In the genomic region with DNA sequence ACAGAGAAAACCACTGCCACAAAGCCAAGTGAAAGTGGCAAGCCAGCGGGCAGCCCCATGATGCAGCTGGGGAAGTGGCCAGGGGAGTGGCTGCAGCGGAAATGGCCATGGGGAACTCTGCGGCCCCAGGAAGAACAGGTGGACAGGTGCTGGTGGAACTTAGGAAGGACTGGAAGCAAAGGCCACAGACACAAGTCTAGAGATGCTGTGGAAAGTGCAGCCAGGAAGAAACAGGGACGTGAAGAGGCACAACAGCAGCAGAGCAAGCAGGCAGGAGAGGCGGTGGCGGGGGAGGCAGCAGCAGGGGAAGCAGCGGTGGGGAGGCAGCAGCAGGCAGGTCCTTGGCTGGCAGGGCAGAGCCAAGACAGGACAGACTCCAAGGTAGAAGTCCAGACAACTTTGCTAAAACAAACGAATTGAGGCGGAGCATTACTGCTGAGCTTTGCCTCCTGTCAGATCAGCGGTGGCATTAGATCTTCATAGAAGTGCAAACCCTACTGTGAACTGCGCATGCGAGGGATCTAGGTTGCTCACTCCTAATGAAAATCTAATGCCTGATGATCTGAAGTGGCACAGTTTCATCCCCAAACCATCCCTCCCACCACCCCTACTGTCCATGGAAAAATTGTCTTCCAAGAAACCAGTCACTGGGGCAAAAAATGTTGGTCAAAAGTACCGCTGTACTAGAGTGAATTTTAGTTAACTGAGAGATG, we compare ENCODE assay signal across 28 cellular contexts. TPM values are rescaled to one million over a fixed set of nuclear protein-coding genes. Genes with fewer than 3 reads are reported as not detected.
DNase-seq lines count a peak whose midpoint lies in the region; ATAC-seq, FAIRE-seq and TF ChIP-seq lines count a peak whose summit lies in the region.
"Had no signal": no experiment of that assay in that cellular context is flagged by ENCODE, and none has a peak within 500 bp of the region (broad histone marks: within the 10 kb centered on the region; RNA-seq: fewer than 3 reads in every experiment).

No MANE protein-coding gene starts in this region.

- H3K14ac ChIP-seq in neuronal stem cell (ENCODE audit: low read length) = no peak overlapping the region

- no peak overlapping the region for H3K9ac ChIP-seq in kidney (ENCODE audit: low read length in 2 of 2)
- H3K9ac ChIP-seq in neuronal stem cell (ENCODE audit: low read depth, low read length, poor library complexity) = no peak overlapping the region
- H3K9ac ChIP-seq: BLaER1, KMS-11 had no signal

- no peak overlapping the region for H4K8ac ChIP-seq in neuronal stem cell (ENCODE audit: low read depth, low read length)

- H3K27me3 ChIP-seq in neuronal stem cell (ENCODE audit: control insufficient read depth in 3 of 3, insufficient read depth in 3 of 3, low read depth in 1 of 3, low read length in 3 of 3) = no peaks in the 10 kb centered on the region
- H3K27me3 ChIP-seq: BLaER1 had no signal

- H3K4me3 ChIP-seq in kidney (ENCODE audit: low read length in 2 of 2) (no peak overlapping the region), neuronal stem cell (ENCODE audit: low read length in 2 of 2) (peak overlapping the region in 1 of 2 donors; percentile 23)
- H3K4me3 ChIP-seq: BLaER1, SJCRH30 had no signal

- H2BK15ac ChIP-seq in neuronal stem cell (ENCODE audit: low read length) = no peak overlapping the region

- no peak for FAIRE-seq in kidney (lab: Jason Lieb, UNC)
- FAIRE-seq: A204.1, D721Med, GM19239, H1 had no signal

- no peak overlapping the region for H3K27ac ChIP-seq in kidney (ENCODE audit: low read depth in 2 of 2, low read length in 2 of 2)
- no peak overlapping the region for H3K27ac ChIP-seq in neuronal stem cell (replicated peaks; ENCODE audit: low read length)
- H3K27ac ChIP-seq: BLaER1, KMS-11, SJCRH30 had no signal

- no peaks in the 10 kb centered on the region for H3K36me3 ChIP-seq in kidney (ENCODE audit: control insufficient read depth in 1 of 2, insufficient read depth in 2 of 2, low read length in 2 of 2)
- H3K36me3 ChIP-seq in neuronal stem cell (replicated peaks in 1 of 2; ENCODE audit: control insufficient read depth in 2 of 2, insufficient read depth in 2 of 2, low read length in 2 of 2) = no peaks in the 10 kb centered on the region
- H3K36me3 ChIP-seq: SJCRH30 had no signal

- peak overlapping the region; percentile 13 for H3K18ac ChIP-seq in neuronal stem cell (ENCODE audit: low read length)

- H2AFZ ChIP-seq in neuronal stem cell (ENCODE audit: low read length) = no peak overlapping the region

- DNase-seq in cardiac septum (ENCODE audit: low spot score) (peak; percentile 62), left cardiac atrium (no peak), kidney (peak; percentile 43), neuronal stem cell (ENCODE audit: low spot score) (no peak), NCI-H1436 treated with DMSO at 0.1 percent for 48 hours (lab: John Stamatoyannopoulos, UW) (no peak), NCI-H1694 (lab: John Stamatoyannopoulos, UW) (no peak), NCI-H2196 (lab: John Stamatoyannopoulos, UW; ENCODE audit: unreplicated experiment) (no peak)
- DNase-seq: CD4-positive, CD25-positive, alpha-beta regulatory T cell; IMR-90; MM.1S; NCI-H1417; NCI-H187; NCI-H2081 treated with DMSO at 0.1 percent for 48 hours; NCI-H2171; NCI-H345; NCI-H524; NCI-H82; NK-92 treated with Interleukin-12 subunit alpha and Interleukin-12 subunit beta, amount 100 ng/mL, for 24 hours; PC-3; SJCRH30 had no signal

- H3K9me3 ChIP-seq in kidney (ENCODE audit: control insufficient read depth in 1 of 2, low read length in 2 of 2) (no peaks in the 10 kb centered on the region), neuronal stem cell (replicated peaks in 1 of 2; ENCODE audit: control insufficient read depth in 2 of 2, insufficient read depth in 1 of 2, low read depth in 1 of 2, low read length in 2 of 2) (peaks cover 7 to 8% of the 10 kb centered on the region in 2 donors)
- H3K9me3 ChIP-seq: SJCRH30 had no signal

- peak overlapping the region; percentile 46 for H3K23ac ChIP-seq in neuronal stem cell (ENCODE audit: low read depth, low read length, poor library complexity)

- no peak for ATAC-seq in left cardiac atrium
- ATAC-seq: HCT116, PC-3, Right ventricle myocardium inferior had no signal

- no peak overlapping the region for H2BK12ac ChIP-seq in neuronal stem cell (ENCODE audit: low read length)

- H3K4me1 ChIP-seq in kidney (ENCODE audit: control insufficient read depth in 1 of 2, insufficient read depth in 1 of 2, low read depth in 1 of 2, low read length in 2 of 2) (peaks cover 0 to 3% of the 10 kb centered on the region in 2 donors), neuronal stem cell (ENCODE audit: control insufficient read depth in 2 of 2, insufficient read depth in 1 of 2, low read depth in 1 of 2, low read length in 2 of 2) (no peaks in the 10 kb centered on the region)
- H3K4me1 ChIP-seq: BLaER1, SJCRH30 had no signal

- no peak overlapping the region for H2AK5ac ChIP-seq in neuronal stem cell (ENCODE audit: low read depth, low read length)

- no CpG with 5 or more reads among the region's 13 CpGs for WGBS in neuronal stem cell (ENCODE audit: extremely low coverage in 2 of 2, insufficient read length in 2 of 2, insufficient replicate concordance in 1 of 2), 2 donors

- H4K91ac ChIP-seq in neuronal stem cell (ENCODE audit: low read depth, low read length, poor library complexity) = no peak overlapping the region

- H2BK5ac ChIP-seq in neuronal stem cell (ENCODE audit: low read length) = no peak overlapping the region

- no peak for TF ChIP-seq CTCF in kidney (IDR thresholded peaks at IDR 0.05; ENCODE audit: borderline replicate concordance, extremely low read depth, insufficient read depth)

- no peak overlapping the region for H3K4ac ChIP-seq in neuronal stem cell (ENCODE audit: low read length)

- no peak overlapping the region for H2BK120ac ChIP-seq in neuronal stem cell (ENCODE audit: low read depth, low read length)

- no peaks in the 10 kb centered on the region for H3K79me1 ChIP-seq in neuronal stem cell (ENCODE audit: low read depth, low read length)

- no peak overlapping the region for H3K4me2 ChIP-seq in neuronal stem cell (ENCODE audit: insufficient read depth, low read length, poor library complexity, severe bottlenecking)
- H3K4me2 ChIP-seq: BLaER1, KMS-11 had no signal

- intact Hi-C loops in cardiac septum (cut with DNase I) = no loop called here
- intact Hi-C loops in left cardiac atrium (cut with DNase I) = no loop called here
- intact Hi-C loops in kidney (cut with DNase I) = no loop called here

RNA-seq across cellular contexts. Expression of gene SURF6, which starts 11.8 kb away (rescaled TPM):
- 14.2 TPM for total RNA-seq in cardiac septum
- total RNA-seq in left cardiac atrium = 10 to 100 TPM; 11.1 to 12.2 TPM
- 17.3 TPM for total RNA-seq in kidney
- polyA plus RNA-seq in kidney (ENCODE audit: insufficient read depth, low read depth, low replicate concordance) = 16.8 TPM
- 11.6 TPM for polyA plus RNA-seq in neuronal stem cell (2013, experiment 1 of 2)
- polyA plus RNA-seq in neuronal stem cell (2013, experiment 2 of 2) = 11.5 TPM

RNA-seq across cellular contexts. Expression of gene MED22, which starts 23.8 kb away (rescaled TPM):
- total RNA-seq in cardiac septum (20.2 TPM), left cardiac atrium (10 to 100 TPM; 18.2 to 22.7 TPM), kidney (32.7 TPM)
- polyA plus RNA-seq in kidney (ENCODE audit: insufficient read depth, low read depth, low replicate concordance) = 24.6 TPM
- polyA plus RNA-seq in neuronal stem cell (2013, experiment 1 of 2) = 34.2 TPM
- 35.9 TPM for polyA plus RNA-seq in neuronal stem cell (2013, experiment 2 of 2)

RNA-seq across cellular contexts. Expression of gene RPL7A, which starts 23.9 kb away (rescaled TPM):
- total RNA-seq in cardiac septum (761 TPM), left cardiac atrium (1,000 to 10,000 TPM; 1,074 to 1,076 TPM), kidney (1,502 TPM)
- 2,097 TPM for polyA plus RNA-seq in kidney (ENCODE audit: insufficient read depth, low read depth, low replicate concordance)
- polyA plus RNA-seq in neuronal stem cell (2013, experiment 1 of 2) = 3,338 TPM
- polyA plus RNA-seq in neuronal stem cell (2013, experiment 2 of 2) = 3,301 TPM

RNA-seq across cellular contexts. Expression of gene SURF1, which starts 32.1 kb away (rescaled TPM):
- total RNA-seq in cardiac septum (58.7 TPM), left cardiac atrium (10 to 100 TPM; 34.1 to 42.5 TPM), kidney (45.0 TPM)
- 165 TPM for polyA plus RNA-seq in kidney (ENCODE audit: insufficient read depth, low read depth, low replicate concordance)
- 34.2 TPM for polyA plus RNA-seq in neuronal stem cell (2013, experiment 1 of 2)
- polyA plus RNA-seq in neuronal stem cell (2013, experiment 2 of 2) = 33.7 TPM

RNA-seq across cellular contexts. Expression of gene SURF2, which starts 32.2 kb away (rescaled TPM):
- 12.5 TPM for total RNA-seq in cardiac septum
- 10 to 100 TPM; 10.6 to 15.5 TPM for total RNA-seq in left cardiac atrium
- 23.5 TPM for total RNA-seq in kidney
- 61.2 TPM for polyA plus RNA-seq in kidney (ENCODE audit: insufficient read depth, low read depth, low replicate concordance)
- polyA plus RNA-seq in neuronal stem cell (2013, experiment 1 of 2) = 22.0 TPM
- polyA plus RNA-seq in neuronal stem cell (2013, experiment 2 of 2) = 22.0 TPM

Comparison
In these comparisons a context has a peak if more than half of its experiments do, and no peak if none do; other contexts are left out.
1. DNase-seq: peak in cardiac septum (single experiment) and kidney (single experiment); none in left cardiac atrium (single experiment), neuronal stem cell (single experiment), NCI-H1436 treated with DMSO at 0.1 percent for 48 hours (single experiment), NCI-H1694 (single experiment) and NCI-H2196 (single experiment).